ENCODE assay signal across 18 cellular contexts in the genomic region with DNA sequence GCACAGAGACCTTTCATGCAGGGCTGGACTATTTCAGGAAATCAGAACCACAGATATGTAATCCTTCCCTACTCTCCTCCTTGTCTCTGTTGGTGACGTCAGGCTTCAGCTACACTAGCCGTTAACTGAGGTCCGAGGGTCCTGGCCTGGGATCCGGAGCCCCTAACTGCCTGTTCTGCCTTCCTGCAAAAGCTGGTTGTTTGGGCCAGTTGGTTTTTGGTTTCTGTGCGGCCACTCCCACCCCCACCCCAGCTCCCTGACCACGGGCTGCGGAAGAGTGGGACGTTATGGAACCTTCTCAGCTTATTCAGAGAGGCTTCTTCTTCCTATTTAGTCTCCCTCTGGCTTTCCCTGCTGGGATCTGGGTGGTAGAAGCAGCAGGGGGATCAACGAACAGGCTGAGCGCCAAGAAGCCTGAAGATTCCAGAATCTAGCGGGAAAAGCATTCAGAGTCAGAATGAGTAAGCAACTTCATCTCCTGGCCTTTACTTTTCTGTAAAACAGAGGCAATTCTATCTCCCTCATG. TPM values are rescaled to one million over a fixed set of nuclear protein-coding genes. Genes with fewer than 3 reads are reported as not detected.
DNase-seq lines count a peak whose midpoint lies in the region; ATAC-seq, FAIRE-seq and TF ChIP-seq lines count a peak whose summit lies in the region.
"Had no signal": no experiment of that assay in that cellular context is flagged by ENCODE, and none has a peak within 500 bp of the region (broad histone marks: within the 10 kb centered on the region; RNA-seq: fewer than 3 reads in every experiment).

No MANE protein-coding gene starts in this region.

- no peaks in the 10 kb centered on the region for H3K9me3 ChIP-seq in heart left ventricle
- H3K9me3 ChIP-seq in fibroblast of lung (ENCODE audit: control insufficient read depth, insufficient read depth, low read depth, low read length), result no peaks in the 10 kb centered on the region
- no peaks in the 10 kb centered on the region for H3K9me3 ChIP-seq in neural cell (ENCODE audit: low read length)
- no peaks in the 10 kb centered on the region for H3K9me3 ChIP-seq in vagina
- H3K9me3 ChIP-seq: pancreas had no signal

- H3K4me3 Mint-ChIP-seq in activated T-helper 2 cell treated with anti-CD3 and anti-CD28 coated beads, Interferon-gamma antibody, Interleukin-2, Interleukin-4, amounts not matched to agents 10 μg/mL and 5 μg/mL and 100 μg/mL, durations not matched to agents 14 hours and 24 hours and 36 hours (ENCODE audit: low read depth), result no peak overlapping the region
- H3K4me3 Mint-ChIP-seq: activated T-cell treated with anti-CD3 and anti-CD28 coated beads, Interleukin-2, amount 50 U/mL, for 4 hours had no signal

- H3K27ac Mint-ChIP-seq in activated T-helper 2 cell treated with anti-CD3 and anti-CD28 coated beads, Interferon-gamma antibody, Interleukin-2, Interleukin-4, amounts not matched to agents 10 μg/mL and 5 μg/mL and 100 μg/mL, durations not matched to agents 14 hours and 24 hours and 36 hours, result no peak overlapping the region

- DNase-seq in heart left ventricle, result no peak
- DNase-seq in Right ventricle myocardium superior, result no peak
- DNase-seq in fibroblast of lung (ENCODE audit: low read depth in 2 of 2), result peak; percentile 42 to 54
- no peak for DNase-seq in vagina (ENCODE audit: extremely low spot score in 2 of 2)
- no peak for DNase-seq in DMS53 treated with DMSO at 0.1 percent for 48 hours (lab: John Stamatoyannopoulos, UW; ENCODE audit: unreplicated experiment)
- DNase-seq in activated T-helper 2 cell treated with anti-CD3 and anti-CD28 coated beads, Interferon-gamma antibody, Interleukin-2, Interleukin-4, amounts not matched to agents 10 μg/mL and 5 μg/mL and 100 μg/mL, durations not matched to agents 14 hours and 24 hours and 36 hours (ENCODE audit: low spot score), result no peak
- no peak for DNase-seq in GM12891 (ENCODE audit: insufficient read length, low spot score)
- DNase-seq: ACHN; activated CD4-positive, CD25-positive, alpha-beta regulatory T cell treated with anti-CD3 and anti-CD28 coated beads, Interleukin-2, amount 50 U/mL, for 72 hours; activated T-cell treated with anti-CD3 and anti-CD28 coated beads, Interleukin-2, amount 50 U/mL, for 4 hours; foreskin melanocyte; NCI-H187 treated with DMSO at 0.1 percent for 48 hours; NK-92 treated with Interleukin-12 subunit alpha and Interleukin-12 subunit beta, amount 100 ng/mL, for 24 hours; pancreas; SW 1271 had no signal

- TF ChIP-seq RAD21 in neural cell (conservative IDR thresholded peaks at IDR 0.05), result no peak

- H3K4me3 ChIP-seq in heart left ventricle, result peak overlapping the region in 5 of 12 donors; percentile 17 to 35 (median 20)
- peak overlapping the region in 1 of 4 experiments; percentile 26 for H3K4me3 ChIP-seq in fibroblast of lung (replicated peaks in 1 of 4; ENCODE audit: control extremely low read depth in 1 of 4, insufficient read depth in 1 of 4, low read depth in 3 of 4, low read length in 4 of 4)
- no peak overlapping the region for H3K4me3 ChIP-seq in neural cell (ENCODE audit: low read length)
- no peak overlapping the region for H3K4me3 ChIP-seq in vagina
- H3K4me3 ChIP-seq: pancreas had no signal

- ATAC-seq in heart left ventricle (peak in 3 of 4 donors; percentile 19 to 24 (median 23)), Right ventricle myocardium superior (ENCODE audit: poor library complexity) (no peak)
- ATAC-seq: activated T-cell treated with anti-CD3 and anti-CD28 coated beads, Interleukin-2, amount 50 U/mL, for 4 hours; HCT116; left lobe of liver; pancreas had no signal

- peak overlapping the region; percentile 70 for H3K4me2 ChIP-seq in fibroblast of lung (ENCODE audit: extremely low read depth, insufficient read depth, low read length)
- H3K4me2 ChIP-seq in neural cell (ENCODE audit: low read length), result no peak overlapping the region

- H3F3A ChIP-seq in neural cell (ENCODE audit: insufficient read depth, low read length, poor library complexity, severe bottlenecking), result no peaks in the 10 kb centered on the region

- no peaks in the 10 kb centered on the region for H3K36me3 Mint-ChIP-seq in activated T-helper 2 cell treated with anti-CD3 and anti-CD28 coated beads, Interferon-gamma antibody, Interleukin-2, Interleukin-4, amounts not matched to agents 10 μg/mL and 5 μg/mL and 100 μg/mL, durations not matched to agents 14 hours and 24 hours and 36 hours (ENCODE audit: low read depth)

- H3K27me3 Mint-ChIP-seq in activated T-helper 2 cell treated with anti-CD3 and anti-CD28 coated beads, Interferon-gamma antibody, Interleukin-2, Interleukin-4, amounts not matched to agents 10 μg/mL and 5 μg/mL and 100 μg/mL, durations not matched to agents 14 hours and 24 hours and 36 hours (ENCODE audit: low read depth), result no peaks in the 10 kb centered on the region

- WGBS in heart left ventricle, 4 donors, result 56 to 65% (median 61%) methylated on average over 7 to 11 of the region's 11 CpGs

- H3K4me1 ChIP-seq in heart left ventricle (peaks cover 0 to 63% (median 33%) of the 10 kb centered on the region in 12 donors), fibroblast of lung (ENCODE audit: control insufficient read depth, extremely low read depth, insufficient read depth, low read length) (peaks cover 35% of the 10 kb centered on the region), vagina (peaks cover 27% of the 10 kb centered on the region)

- H3K36me3 ChIP-seq in heart left ventricle (no peaks in the 10 kb centered on the region), fibroblast of lung (ENCODE audit: control insufficient read depth, insufficient read depth, low read length) (no peaks in the 10 kb centered on the region), neural cell (ENCODE audit: insufficient read depth, low read length) (no peaks in the 10 kb centered on the region), vagina (no peaks in the 10 kb centered on the region)
- H3K36me3 ChIP-seq: pancreas had no signal

- no peaks in the 10 kb centered on the region for H3K4me1 Mint-ChIP-seq in activated T-helper 2 cell treated with anti-CD3 and anti-CD28 coated beads, Interferon-gamma antibody, Interleukin-2, Interleukin-4, amounts not matched to agents 10 μg/mL and 5 μg/mL and 100 μg/mL, durations not matched to agents 14 hours and 24 hours and 36 hours (ENCODE audit: low read depth)

- no peak for FAIRE-seq in GM12891 (lab: Jason Lieb, UNC)
- FAIRE-seq: pancreas had no signal

- no peaks in the 10 kb centered on the region for H3K9me2 ChIP-seq in neural cell (ENCODE audit: insufficient read depth, low read length)

- H3K27ac ChIP-seq in heart left ventricle, result peak overlapping the region in 10 of 12 donors; percentile 6 to 82 (median 68)
- H3K27ac ChIP-seq in fibroblast of lung (ENCODE audit: insufficient read depth, low read length), result peak overlapping the region; percentile 90
- peak overlapping the region; percentile 94 for H3K27ac ChIP-seq in neural cell (ENCODE audit: low read length)
- H3K27ac ChIP-seq in vagina, result peak overlapping the region; percentile 63
- H3K27ac ChIP-seq: pancreas had no signal

- H3K27me3 ChIP-seq in heart left ventricle (no peaks in the 10 kb centered on the region), fibroblast of lung (ENCODE audit: control insufficient read depth, insufficient read depth, low read length) (no peaks in the 10 kb centered on the region), neural cell (ENCODE audit: insufficient read depth, low read depth, low read length) (no peaks in the 10 kb centered on the region), vagina (no peaks in the 10 kb centered on the region)
- H3K27me3 ChIP-seq: pancreas had no signal

- H3K9ac ChIP-seq in fibroblast of lung (ENCODE audit: insufficient read depth, low read length), result peak overlapping the region; percentile 53
- no peak overlapping the region for H3K9ac ChIP-seq in neural cell (ENCODE audit: low read length)

- no peaks in the 10 kb centered on the region for H4K20me1 ChIP-seq in fibroblast of lung (ENCODE audit: control insufficient read depth, extremely low read depth, insufficient read depth, low read length)
- H4K20me1 ChIP-seq in neural cell (ENCODE audit: insufficient read depth), result no peaks in the 10 kb centered on the region

- no peaks in the 10 kb centered on the region for H3K9me3 Mint-ChIP-seq in activated T-helper 2 cell treated with anti-CD3 and anti-CD28 coated beads, Interferon-gamma antibody, Interleukin-2, Interleukin-4, amounts not matched to agents 10 μg/mL and 5 μg/mL and 100 μg/mL, durations not matched to agents 14 hours and 24 hours and 36 hours
- H3K9me3 Mint-ChIP-seq: activated T-cell treated with anti-CD3 and anti-CD28 coated beads, Interleukin-2, amount 50 U/mL, for 4 hours had no signal

- TF ChIP-seq EP300 in neural cell (conservative IDR thresholded peaks at IDR 0.05; ENCODE audit: poor library complexity, severe bottlenecking), result no peak

- H2AFZ ChIP-seq in fibroblast of lung (ENCODE audit: low read length) (peak overlapping the region; percentile 92), neural cell (ENCODE audit: low read depth, low read length) (no peak overlapping the region)

- intact Hi-C loops in heart left ventricle (cut with DNase I), result loop anchor here in 2 of 10 donors (5.0 to 10.0 kb wide), 2 partner anchors 46 to 49 kb away; a partner anchor contains a TSS
- intact Hi-C loops in Right ventricle myocardium superior (cut with DNase I), result no loop called here
- intact Hi-C loops in vagina (cut with DNase I), result no loop called here
- intact Hi-C loops in activated T-helper 2 cell treated with anti-CD3 and anti-CD28 coated beads, Interferon-gamma antibody, Interleukin-2, Interleukin-4, amounts not matched to agents 10 μg/mL and 5 μg/mL and 100 μg/mL, durations not matched to agents 14 hours and 24 hours and 36 hours (cut with micrococcal nuclease), result no loop called here

- TF ChIP-seq CTCF in heart left ventricle (IDR thresholded peaks at IDR 0.05), result no peak
- no peak for TF ChIP-seq CTCF in fibroblast of lung (conservative IDR thresholded peaks at IDR 0.05 in 1 of 2, IDR thresholded peaks at IDR 0.05 in 1 of 2; ENCODE audit: low read depth in 1 of 2, low read length in 2 of 2)
- no peak for TF ChIP-seq CTCF in neural cell (IDR thresholded peaks at IDR 0.05; ENCODE audit: poor library complexity, severe bottlenecking)
- TF ChIP-seq CTCF in vagina (IDR thresholded peaks at IDR 0.05), result no peak

- TF ChIP-seq POLR2A in heart left ventricle (IDR thresholded peaks at IDR 0.05), result no peak
- TF ChIP-seq POLR2A in vagina (IDR thresholded peaks at IDR 0.05), result no peak
- TF ChIP-seq POLR2A in GM12891 (IDR thresholded peaks at IDR 0.05; ENCODE audit: low read depth, low read length), result no peak

- H3K79me2 ChIP-seq in fibroblast of lung (ENCODE audit: control insufficient read depth, insufficient read depth, low read length) (no peaks in the 10 kb centered on the region), neural cell (replicated peaks; ENCODE audit: insufficient read depth, low read length) (peaks cover 4% of the 10 kb centered on the region)

RNA-seq across cellular contexts. Expression of a gene that starts 49.3 kb away (rescaled TPM):
- total RNA-seq in heart left ventricle (10 to 100 TPM; 25.3 to 44.3 (median 39.0) TPM), Right ventricle myocardium superior (31.5 TPM), fibroblast of lung (39.5 and 58.1 TPM in 2 replicates), vagina (49.4 TPM)
- polyA plus RNA-seq in heart left ventricle (10 to 100 TPM in 1 of 2 donors, 1 to 10 TPM in 1; 6.1 to 14.3 TPM), fibroblast of lung (21.6 and 32.0 TPM in 2 replicates), neural cell (23.1 and 25.7 TPM in 2 replicates)
- polyA plus RNA-seq in fibroblast of lung (2012), result 23.9 and 41.9 TPM in 2 replicates
- polyA minus RNA-seq in fibroblast of lung (ENCODE audit: low replicate concordance) (4.0 and 4.7 TPM in 2 replicates), neural cell (84.0 and 99.9 TPM in 2 replicates)
- 20.6 and 21.1 TPM in 2 replicates for total RNA-seq in activated T-helper 2 cell treated with anti-CD3 and anti-CD28 coated beads, Interferon-gamma antibody, Interleukin-2, Interleukin-4, amounts not matched to agents 10 μg/mL and 5 μg/mL and 100 μg/mL, durations not matched to agents 14 hours and 24 hours and 36 hours
- polyA plus RNA-seq in GM12891 (2012; ENCODE audit: low read depth, missing spikeins), result 4.5 TPM

Comparison
In these comparisons a context has a peak if more than half of its experiments do, and no peak if none do; other contexts are left out.
1. DNase-seq: peak in fibroblast of lung (2 of 2); none in heart left ventricle (0 of 5), Right ventricle myocardium superior (single experiment), vagina (0 of 2), DMS53 treated with DMSO at 0.1 percent for 48 hours (single experiment), activated T-helper 2 cell treated with anti-CD3 and anti-CD28 coated beads, Interferon-gamma antibody, Interleukin-2, Interleukin-4, amounts not matched to agents 10 μg/mL and 5 μg/mL and 100 μg/mL, durations not matched to agents 14 hours and 24 hours and 36 hours (single experiment) and GM12891 (single experiment).
2. Peak in every context shown above with its lines, with median percentiles within 50 percentile points of each other: H3K27ac ChIP-seq.